Comparison of ENCODE assay signal across 18 cellular contexts in the genomic region with DNA sequence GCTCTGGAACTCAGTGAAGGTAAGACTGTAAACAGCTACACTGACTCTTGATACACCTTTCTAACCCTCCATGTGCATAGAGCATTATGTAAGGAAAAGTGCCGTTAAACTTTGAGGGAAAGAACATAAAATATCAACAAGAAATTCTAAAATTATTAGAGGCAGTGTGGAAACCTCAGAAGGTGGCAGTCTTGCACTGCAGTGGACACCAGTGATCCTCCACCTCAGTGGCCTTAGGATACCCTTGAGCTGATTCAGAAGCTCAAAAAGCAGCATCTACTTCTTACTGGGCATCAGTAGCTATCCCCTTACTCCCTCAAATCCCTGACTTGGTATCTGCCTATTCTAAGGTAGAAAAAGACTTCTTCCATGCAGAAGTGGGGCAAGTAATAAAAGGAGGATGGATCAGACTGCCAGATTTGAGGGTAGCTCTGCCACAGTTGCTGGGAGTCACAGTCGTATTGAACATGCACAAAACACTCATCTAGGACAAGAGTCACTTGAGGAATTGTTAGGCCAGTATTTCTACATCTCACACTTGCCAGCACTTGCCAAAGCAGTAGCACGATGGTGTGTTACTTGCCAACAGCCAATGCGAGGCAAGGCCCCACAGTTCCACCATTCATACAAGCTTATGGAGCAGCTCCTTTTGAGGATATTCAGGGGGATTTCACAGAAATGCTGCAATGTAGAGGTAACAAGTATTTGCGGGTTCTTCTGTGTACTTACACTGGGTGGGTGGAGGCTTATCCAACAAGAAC.
DNase-seq lines count a peak whose midpoint lies in the region; ATAC-seq, FAIRE-seq and TF ChIP-seq lines count a peak whose summit lies in the region.
"Had no signal": no experiment of that assay in that cellular context is flagged by ENCODE, and none has a peak within 500 bp of the region (broad histone marks: within the 10 kb centered on the region; RNA-seq: fewer than 3 reads in every experiment).

No MANE protein-coding gene starts in this region.

- no peaks in the 10 kb centered on the region for H3K79me2 ChIP-seq in HepG2 (ENCODE audit: insufficient read depth, low read length)
- no peaks in the 10 kb centered on the region for H3K79me2 ChIP-seq in OCI-LY3 (ENCODE audit: low read length)

- no TSS peak for BruUV-seq in HepG2 (replicated peaks; lab: Mats Ljungman, UMichigan)

- intact Hi-C loops in HepG2 (cut with micrococcal nuclease; ENCODE audit: unreplicated experiment) (no loop called here), right lobe of liver (cut with DNase I) (no loop called here), upper lobe of right lung (cut with DNase I) (no loop called here), heart left ventricle (cut with DNase I) (no loop called here)

- no peaks in the 10 kb centered on the region for H3K4me1 ChIP-seq in HepG2 (ENCODE audit: insufficient read depth, low read length)
- H3K4me1 ChIP-seq in right lobe of liver, result no peaks in the 10 kb centered on the region
- peaks cover 20% of the 10 kb centered on the region for H3K4me1 ChIP-seq in OCI-LY3 (ENCODE audit: low read length)
- H3K4me1 ChIP-seq in upper lobe of right lung, result no peaks in the 10 kb centered on the region
- H3K4me1 ChIP-seq in heart left ventricle, result no peaks in the 10 kb centered on the region
- H3K4me1 ChIP-seq: HAP-1 had no signal

- H3K4me2 ChIP-seq in HepG2 (ENCODE audit: low read depth, low read length) (no peak overlapping the region), OCI-LY3 (ENCODE audit: low read length) (no peak overlapping the region)

- no peak overlapping the region for H2AFZ ChIP-seq in HepG2 (ENCODE audit: low read length)
- no peak overlapping the region for H2AFZ ChIP-seq in OCI-LY3 (ENCODE audit: low read depth, low read length)

- in situ Hi-C loops in HepG2 (cut with HindIII; ENCODE audit: extremely low pct_ligation_motif_present, low pct_unique_long_range_greater_than_20kb), result no loop called here
- in situ Hi-C loops in G401 (cut with HindIII; ENCODE audit: low sequenced_read_pairs), result no loop called here

- DNase-seq in HepG2 (ENCODE audit: low spot score) (no peak), right lobe of liver (no peak), fibroblast of gingiva (ENCODE audit: low read depth) (peak; percentile 45), upper lobe of right lung (no peak), G401 (ENCODE audit: low spot score) (no peak), NCI-H1105 treated with DMSO at 0.1 percent for 48 hours (lab: John Stamatoyannopoulos, UW) (no peak), heart left ventricle (no peak)
- DNase-seq: ACHN; CD8-positive, alpha-beta T cell; IMR-90; Kasumi-1; NCI-H1048; NCI-H187; NCI-H748 treated with DMSO at 0.1 percent for 48 hours; SIG-M5 had no signal

- no peak for FAIRE-seq in HepG2 (lab: Jason Lieb, UNC)
- FAIRE-seq: D721Med had no signal

- no peaks in the 10 kb centered on the region for H3K27me3 ChIP-seq in HepG2 (ENCODE audit: control insufficient read depth in 1 of 2, insufficient read depth in 2 of 2, low read length in 2 of 2)
- H3K27me3 ChIP-seq in right lobe of liver, result no peaks in the 10 kb centered on the region
- H3K27me3 ChIP-seq in OCI-LY3 (ENCODE audit: low read depth, low read length), result no peaks in the 10 kb centered on the region
- no peaks in the 10 kb centered on the region for H3K27me3 ChIP-seq in upper lobe of right lung
- no peaks in the 10 kb centered on the region for H3K27me3 ChIP-seq in heart left ventricle

- no peak for TF ChIP-seq POLR2A in HepG2 (IDR thresholded peaks at IDR 0.05; ENCODE audit: insufficient read depth in 1 of 2, low read depth in 2 of 2, low read length in 2 of 2)
- TF ChIP-seq POLR2A in right lobe of liver (IDR thresholded peaks at IDR 0.05), result no peak
- TF ChIP-seq POLR2A in heart left ventricle (IDR thresholded peaks at IDR 0.05), result no peak

- ATAC-seq in HepG2, result no peak
- no peak for ATAC-seq in right lobe of liver
- ATAC-seq in upper lobe of right lung, result peak; percentile 55
- no peak for ATAC-seq in heart left ventricle
- ATAC-seq: CD8-positive, alpha-beta T cell had no signal

- no peak overlapping the region for H3K4me3 ChIP-seq in HepG2 (replicated peaks in 1 of 3; ENCODE audit: insufficient read depth in 1 of 3, low read depth in 2 of 3, low read length in 3 of 3)
- no peak overlapping the region for H3K4me3 ChIP-seq in right lobe of liver
- H3K4me3 ChIP-seq in OCI-LY3 (ENCODE audit: low read length), result no peak overlapping the region
- H3K4me3 ChIP-seq in upper lobe of right lung, result no peak overlapping the region
- no peak overlapping the region for H3K4me3 ChIP-seq in heart left ventricle
- H3K4me3 ChIP-seq: HAP-1 had no signal

- TF ChIP-seq EP300 in HepG2 (IDR thresholded peaks at IDR 0.05; ENCODE audit: low read depth in 2 of 2, low read length in 2 of 2), result no peak
- TF ChIP-seq EP300 in HepG2 (CRISPR knock-in tag; IDR thresholded peaks at IDR 0.05; ENCODE audit: borderline replicate concordance), result no peak

- TF ChIP-seq CTCF in HepG2 (CRISPR knock-in tag; IDR thresholded peaks at IDR 0.05) (peak; percentile 20; the same call in 1 of the 2 replicates), right lobe of liver (IDR thresholded peaks at IDR 0.05) (no peak), OCI-LY3 (IDR thresholded peaks at IDR 0.05; ENCODE audit: low read depth, low read length) (peak; percentile 14; the same call in 1 of the 2 replicates), upper lobe of right lung (IDR thresholded peaks at IDR 0.05) (no peak), heart left ventricle (IDR thresholded peaks at IDR 0.05) (peak in 4 of 12 donors; percentile 17 to 29 (median 22))

- no peak for TF ChIP-seq RAD21 in HepG2 (CRISPR knock-in tag; IDR thresholded peaks at IDR 0.05)

- WGBS in HepG2 (ENCODE audit: low lambda C conversion rate), result 63% methylated on average over 3 of the region's 5 CpGs
- no CpG with 5 or more reads among the region's 5 CpGs for WGBS in right lobe of liver (ENCODE audit: insufficient coverage, low coverage, low lambda C conversion rate, missing lambda C conversion rate)
- WGBS in heart left ventricle, 4 donors, result 64 to 77% methylated on average over 5 of the region's 5 CpGs; no CpG with 5 or more reads in 2 of the 4 donors

- no peak overlapping the region for H3K9ac ChIP-seq in HepG2 (ENCODE audit: insufficient read depth, low read depth, low read length)
- H3K9ac ChIP-seq in OCI-LY3 (ENCODE audit: low read length), result no peak overlapping the region

- POLR2A ChIA-PET in HepG2 (lab: Yijun Ruan, JAX), result no interaction called here

- H4K20me1 ChIP-seq in HepG2 (ENCODE audit: insufficient read depth, low read length), result no peaks in the 10 kb centered on the region
- no peaks in the 10 kb centered on the region for H4K20me1 ChIP-seq in OCI-LY3 (ENCODE audit: insufficient read depth, low read length)

- no peaks in the 10 kb centered on the region for H3K36me3 ChIP-seq in HepG2 (replicated peaks in 1 of 2; ENCODE audit: control insufficient read depth in 1 of 2, insufficient read depth in 2 of 2, low read length in 2 of 2)
- no peaks in the 10 kb centered on the region for H3K36me3 ChIP-seq in right lobe of liver
- H3K36me3 ChIP-seq in OCI-LY3 (replicated peaks; ENCODE audit: low read depth, low read length), result no peaks in the 10 kb centered on the region
- H3K36me3 ChIP-seq in upper lobe of right lung, result no peaks in the 10 kb centered on the region
- no peaks in the 10 kb centered on the region for H3K36me3 ChIP-seq in heart left ventricle
- H3K36me3 ChIP-seq: HAP-1 had no signal

- H3K27ac ChIP-seq in HepG2 (ENCODE audit: extremely low read length, insufficient read depth, low read length) (no peak overlapping the region), right lobe of liver (no peak overlapping the region), OCI-LY3 (ENCODE audit: low read length) (no peak overlapping the region), upper lobe of right lung (no peak overlapping the region), heart left ventricle (no peak overlapping the region)

- CTCF ChIA-PET in HepG2 (lab: Yijun Ruan, JAX; ENCODE audit: low intra/inter-chr PET ratio, low total read pairs), result no interaction called here

- H3K9me3 ChIP-seq in HepG2 (ENCODE audit: low read length) (no peaks in the 10 kb centered on the region), right lobe of liver (no peaks in the 10 kb centered on the region), OCI-LY3 (ENCODE audit: insufficient read depth, low read length) (no peaks in the 10 kb centered on the region), upper lobe of right lung (no peaks in the 10 kb centered on the region), heart left ventricle (no peaks in the 10 kb centered on the region)
- H3K9me3 ChIP-seq: HAP-1 had no signal

TF ChIP-seq in HepG2, 621 proteins besides CTCF, POLR2A, EP300 and RAD21:
- TF ChIP-seq STAG1 (CRISPR knock-in tag; IDR thresholded peaks at IDR 0.05), result peak; percentile 42
- TF ChIP-seq ZFP82 (CRISPR knock-in tag; IDR thresholded peaks at IDR 0.05; ENCODE audit: borderline replicate concordance), result no peak

Comparison
In these comparisons a context has a peak if more than half of its experiments do, and no peak if none do; other contexts are left out.
1. CTCF ChIP-seq: peak in HepG2 (single experiment) and OCI-LY3 (single experiment); none in right lobe of liver (0 of 4) and upper lobe of right lung (single experiment).